In the genomic region with DNA sequence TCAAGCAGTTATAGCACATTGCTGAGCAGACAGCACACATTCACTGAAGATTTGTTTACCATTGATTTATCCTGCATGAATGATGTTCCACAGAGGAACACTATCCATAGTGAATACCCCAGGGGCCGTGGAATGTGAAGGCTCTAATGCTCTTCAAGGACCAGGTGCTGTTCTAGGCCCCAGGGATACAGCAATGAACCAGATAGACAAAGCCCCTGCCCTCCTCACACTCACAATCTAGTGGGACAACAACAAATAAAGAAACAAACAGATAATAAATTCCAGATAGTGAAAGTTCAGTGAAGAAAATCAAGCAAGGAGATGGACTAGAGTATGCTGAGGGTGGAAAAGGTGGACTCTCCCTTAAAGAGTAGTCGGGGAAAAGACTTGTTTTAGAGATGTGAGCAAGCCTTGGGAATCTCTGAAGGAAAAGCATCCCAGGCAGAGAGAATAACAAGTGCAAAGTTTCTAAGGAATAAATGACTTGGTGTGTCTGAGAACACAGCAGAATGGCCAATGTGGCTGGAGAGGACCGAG, we compare ENCODE assay signal across 1 cellular context.
TF ChIP-seq lines count a peak whose summit lies in the region.

No MANE protein-coding gene starts in this region.

TF ChIP-seq in K562, 482 proteins besides CTCF, POLR2A, EP300 and RAD21 (continued from another document):
- TF ChIP-seq, protein P1, sequence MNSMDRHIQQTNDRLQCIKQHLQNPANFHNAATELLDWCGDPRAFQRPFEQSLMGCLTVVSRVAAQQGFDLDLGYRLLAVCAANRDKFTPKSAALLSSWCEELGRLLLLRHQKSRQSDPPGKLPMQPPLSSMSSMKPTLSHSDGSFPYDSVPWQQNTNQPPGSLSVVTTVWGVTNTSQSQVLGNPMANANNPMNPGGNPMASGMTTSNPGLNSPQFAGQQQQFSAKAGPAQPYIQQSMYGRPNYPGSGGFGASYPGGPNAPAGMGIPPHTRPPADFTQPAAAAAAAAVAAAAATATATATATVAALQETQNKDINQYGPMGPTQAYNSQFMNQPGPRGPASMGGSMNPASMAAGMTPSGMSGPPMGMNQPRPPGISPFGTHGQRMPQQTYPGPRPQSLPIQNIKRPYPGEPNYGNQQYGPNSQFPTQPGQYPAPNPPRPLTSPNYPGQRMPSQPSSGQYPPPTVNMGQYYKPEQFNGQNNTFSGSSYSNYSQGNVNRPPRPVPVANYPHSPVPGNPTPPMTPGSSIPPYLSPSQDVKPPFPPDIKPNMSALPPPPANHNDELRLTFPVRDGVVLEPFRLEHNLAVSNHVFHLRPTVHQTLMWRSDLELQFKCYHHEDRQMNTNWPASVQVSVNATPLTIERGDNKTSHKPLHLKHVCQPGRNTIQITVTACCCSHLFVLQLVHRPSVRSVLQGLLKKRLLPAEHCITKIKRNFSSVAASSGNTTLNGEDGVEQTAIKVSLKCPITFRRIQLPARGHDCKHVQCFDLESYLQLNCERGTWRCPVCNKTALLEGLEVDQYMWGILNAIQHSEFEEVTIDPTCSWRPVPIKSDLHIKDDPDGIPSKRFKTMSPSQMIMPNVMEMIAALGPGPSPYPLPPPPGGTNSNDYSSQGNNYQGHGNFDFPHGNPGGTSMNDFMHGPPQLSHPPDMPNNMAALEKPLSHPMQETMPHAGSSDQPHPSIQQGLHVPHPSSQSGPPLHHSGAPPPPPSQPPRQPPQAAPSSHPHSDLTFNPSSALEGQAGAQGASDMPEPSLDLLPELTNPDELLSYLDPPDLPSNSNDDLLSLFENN (IDR thresholded peaks at IDR 0.05; ENCODE audit: low read depth in 2 of 2, low read length in 2 of 2), result no peak
- TF ChIP-seq, protein P2, sequence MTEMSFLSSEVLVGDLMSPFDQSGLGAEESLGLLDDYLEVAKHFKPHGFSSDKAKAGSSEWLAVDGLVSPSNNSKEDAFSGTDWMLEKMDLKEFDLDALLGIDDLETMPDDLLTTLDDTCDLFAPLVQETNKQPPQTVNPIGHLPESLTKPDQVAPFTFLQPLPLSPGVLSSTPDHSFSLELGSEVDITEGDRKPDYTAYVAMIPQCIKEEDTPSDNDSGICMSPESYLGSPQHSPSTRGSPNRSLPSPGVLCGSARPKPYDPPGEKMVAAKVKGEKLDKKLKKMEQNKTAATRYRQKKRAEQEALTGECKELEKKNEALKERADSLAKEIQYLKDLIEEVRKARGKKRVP (CRISPR knock-in tag; IDR thresholded peaks at IDR 0.05), result no peak
- TF ChIP-seq GATAD2A (IDR thresholded peaks at IDR 0.05) (no peak), TCFL5 (CRISPR knock-in tag; conservative IDR thresholded peaks at IDR 0.05) (0 out of 2 replicates have a peak, but pooled peaks have one; percentile 47), RAD51 (IDR thresholded peaks at IDR 0.05; ENCODE audit: borderline replicate concordance, low read depth) (no peak), STAT5B (CRISPR knock-in tag; IDR thresholded peaks at IDR 0.05) (0 out of 2 replicates have a peak, but pooled peaks have one; percentile 17), ZFP30 (CRISPR knock-in tag; IDR thresholded peaks at IDR 0.05; ENCODE audit: borderline replicate concordance) (0 out of 2 replicates have a peak, but pooled peaks have one; percentile 52), SRSF3 (IDR thresholded peaks at IDR 0.05; ENCODE audit: insufficient read depth, low read length) (no peak), ZNF316 (IDR thresholded peaks at IDR 0.05) (0 out of 2 replicates have a peak, but pooled peaks have one; percentile 8), ZNF583 (CRISPR knock-in tag; IDR thresholded peaks at IDR 0.05) (peak; percentile 57), ZNF57 (CRISPR knock-in tag; IDR thresholded peaks at IDR 0.05) (0 out of 2 replicates have a peak, but pooled peaks have one; percentile 38), CREM (IDR thresholded peaks at IDR 0.05; ENCODE audit: low read depth) (no peak), RCOR1 (IDR thresholded peaks at IDR 0.05; ENCODE audit: borderline replicate concordance in 1 of 2, low read depth in 2 of 2, low read length in 2 of 2) (no peak), ZNF561 (CRISPR knock-in tag; conservative IDR thresholded peaks at IDR 0.05) (no peak), MTA3 (IDR thresholded peaks at IDR 0.05; ENCODE audit: borderline replicate concordance) (no peak), CXXC5 (CRISPR knock-in tag; IDR thresholded peaks at IDR 0.05) (peak; percentile 21)
- TF ChIP-seq, protein P3, sequence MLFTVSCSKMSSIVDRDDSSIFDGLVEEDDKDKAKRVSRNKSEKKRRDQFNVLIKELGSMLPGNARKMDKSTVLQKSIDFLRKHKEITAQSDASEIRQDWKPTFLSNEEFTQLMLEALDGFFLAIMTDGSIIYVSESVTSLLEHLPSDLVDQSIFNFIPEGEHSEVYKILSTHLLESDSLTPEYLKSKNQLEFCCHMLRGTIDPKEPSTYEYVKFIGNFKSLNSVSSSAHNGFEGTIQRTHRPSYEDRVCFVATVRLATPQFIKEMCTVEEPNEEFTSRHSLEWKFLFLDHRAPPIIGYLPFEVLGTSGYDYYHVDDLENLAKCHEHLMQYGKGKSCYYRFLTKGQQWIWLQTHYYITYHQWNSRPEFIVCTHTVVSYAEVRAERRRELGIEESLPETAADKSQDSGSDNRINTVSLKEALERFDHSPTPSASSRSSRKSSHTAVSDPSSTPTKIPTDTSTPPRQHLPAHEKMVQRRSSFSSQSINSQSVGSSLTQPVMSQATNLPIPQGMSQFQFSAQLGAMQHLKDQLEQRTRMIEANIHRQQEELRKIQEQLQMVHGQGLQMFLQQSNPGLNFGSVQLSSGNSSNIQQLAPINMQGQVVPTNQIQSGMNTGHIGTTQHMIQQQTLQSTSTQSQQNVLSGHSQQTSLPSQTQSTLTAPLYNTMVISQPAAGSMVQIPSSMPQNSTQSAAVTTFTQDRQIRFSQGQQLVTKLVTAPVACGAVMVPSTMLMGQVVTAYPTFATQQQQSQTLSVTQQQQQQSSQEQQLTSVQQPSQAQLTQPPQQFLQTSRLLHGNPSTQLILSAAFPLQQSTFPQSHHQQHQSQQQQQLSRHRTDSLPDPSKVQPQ (CRISPR knock-in tag; IDR thresholded peaks at IDR 0.05; ENCODE audit: borderline replicate concordance), result peak; percentile 48; the same call in 1 of the 2 replicates
- TF ChIP-seq, protein P4, sequence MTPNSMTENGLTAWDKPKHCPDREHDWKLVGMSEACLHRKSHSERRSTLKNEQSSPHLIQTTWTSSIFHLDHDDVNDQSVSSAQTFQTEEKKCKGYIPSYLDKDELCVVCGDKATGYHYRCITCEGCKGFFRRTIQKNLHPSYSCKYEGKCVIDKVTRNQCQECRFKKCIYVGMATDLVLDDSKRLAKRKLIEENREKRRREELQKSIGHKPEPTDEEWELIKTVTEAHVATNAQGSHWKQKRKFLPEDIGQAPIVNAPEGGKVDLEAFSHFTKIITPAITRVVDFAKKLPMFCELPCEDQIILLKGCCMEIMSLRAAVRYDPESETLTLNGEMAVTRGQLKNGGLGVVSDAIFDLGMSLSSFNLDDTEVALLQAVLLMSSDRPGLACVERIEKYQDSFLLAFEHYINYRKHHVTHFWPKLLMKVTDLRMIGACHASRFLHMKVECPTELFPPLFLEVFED (CRISPR knock-in tag; conservative IDR thresholded peaks at IDR 0.05), result 0 out of 2 replicates have a peak, but pooled peaks have one; percentile 52
- TF ChIP-seq, protein P5, sequence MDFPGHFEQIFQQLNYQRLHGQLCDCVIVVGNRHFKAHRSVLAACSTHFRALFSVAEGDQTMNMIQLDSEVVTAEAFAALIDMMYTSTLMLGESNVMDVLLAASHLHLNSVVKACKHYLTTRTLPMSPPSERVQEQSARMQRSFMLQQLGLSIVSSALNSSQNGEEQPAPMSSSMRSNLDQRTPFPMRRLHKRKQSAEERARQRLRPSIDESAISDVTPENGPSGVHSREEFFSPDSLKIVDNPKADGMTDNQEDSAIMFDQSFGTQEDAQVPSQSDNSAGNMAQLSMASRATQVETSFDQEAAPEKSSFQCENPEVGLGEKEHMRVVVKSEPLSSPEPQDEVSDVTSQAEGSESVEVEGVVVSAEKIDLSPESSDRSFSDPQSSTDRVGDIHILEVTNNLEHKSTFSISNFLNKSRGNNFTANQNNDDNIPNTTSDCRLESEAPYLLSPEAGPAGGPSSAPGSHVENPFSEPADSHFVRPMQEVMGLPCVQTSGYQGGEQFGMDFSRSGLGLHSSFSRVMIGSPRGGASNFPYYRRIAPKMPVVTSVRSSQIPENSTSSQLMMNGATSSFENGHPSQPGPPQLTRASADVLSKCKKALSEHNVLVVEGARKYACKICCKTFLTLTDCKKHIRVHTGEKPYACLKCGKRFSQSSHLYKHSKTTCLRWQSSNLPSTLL (IDR thresholded peaks at IDR 0.05), result no peak
- TF ChIP-seq, protein P6, sequence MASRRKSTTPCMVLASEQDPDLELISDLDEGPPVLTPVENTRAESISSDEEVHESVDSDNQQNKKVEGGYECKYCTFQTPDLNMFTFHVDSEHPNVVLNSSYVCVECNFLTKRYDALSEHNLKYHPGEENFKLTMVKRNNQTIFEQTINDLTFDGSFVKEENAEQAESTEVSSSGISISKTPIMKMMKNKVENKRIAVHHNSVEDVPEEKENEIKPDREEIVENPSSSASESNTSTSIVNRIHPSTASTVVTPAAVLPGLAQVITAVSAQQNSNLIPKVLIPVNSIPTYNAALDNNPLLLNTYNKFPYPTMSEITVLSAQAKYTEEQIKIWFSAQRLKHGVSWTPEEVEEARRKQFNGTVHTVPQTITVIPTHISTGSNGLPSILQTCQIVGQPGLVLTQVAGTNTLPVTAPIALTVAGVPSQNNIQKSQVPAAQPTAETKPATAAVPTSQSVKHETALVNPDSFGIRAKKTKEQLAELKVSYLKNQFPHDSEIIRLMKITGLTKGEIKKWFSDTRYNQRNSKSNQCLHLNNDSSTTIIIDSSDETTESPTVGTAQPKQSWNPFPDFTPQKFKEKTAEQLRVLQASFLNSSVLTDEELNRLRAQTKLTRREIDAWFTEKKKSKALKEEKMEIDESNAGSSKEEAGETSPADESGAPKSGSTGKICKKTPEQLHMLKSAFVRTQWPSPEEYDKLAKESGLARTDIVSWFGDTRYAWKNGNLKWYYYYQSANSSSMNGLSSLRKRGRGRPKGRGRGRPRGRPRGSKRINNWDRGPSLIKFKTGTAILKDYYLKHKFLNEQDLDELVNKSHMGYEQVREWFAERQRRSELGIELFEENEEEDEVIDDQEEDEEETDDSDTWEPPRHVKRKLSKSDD (conservative IDR thresholded peaks at IDR 0.05; ENCODE audit: low read length), result no peak
- TF ChIP-seq, protein P7, sequence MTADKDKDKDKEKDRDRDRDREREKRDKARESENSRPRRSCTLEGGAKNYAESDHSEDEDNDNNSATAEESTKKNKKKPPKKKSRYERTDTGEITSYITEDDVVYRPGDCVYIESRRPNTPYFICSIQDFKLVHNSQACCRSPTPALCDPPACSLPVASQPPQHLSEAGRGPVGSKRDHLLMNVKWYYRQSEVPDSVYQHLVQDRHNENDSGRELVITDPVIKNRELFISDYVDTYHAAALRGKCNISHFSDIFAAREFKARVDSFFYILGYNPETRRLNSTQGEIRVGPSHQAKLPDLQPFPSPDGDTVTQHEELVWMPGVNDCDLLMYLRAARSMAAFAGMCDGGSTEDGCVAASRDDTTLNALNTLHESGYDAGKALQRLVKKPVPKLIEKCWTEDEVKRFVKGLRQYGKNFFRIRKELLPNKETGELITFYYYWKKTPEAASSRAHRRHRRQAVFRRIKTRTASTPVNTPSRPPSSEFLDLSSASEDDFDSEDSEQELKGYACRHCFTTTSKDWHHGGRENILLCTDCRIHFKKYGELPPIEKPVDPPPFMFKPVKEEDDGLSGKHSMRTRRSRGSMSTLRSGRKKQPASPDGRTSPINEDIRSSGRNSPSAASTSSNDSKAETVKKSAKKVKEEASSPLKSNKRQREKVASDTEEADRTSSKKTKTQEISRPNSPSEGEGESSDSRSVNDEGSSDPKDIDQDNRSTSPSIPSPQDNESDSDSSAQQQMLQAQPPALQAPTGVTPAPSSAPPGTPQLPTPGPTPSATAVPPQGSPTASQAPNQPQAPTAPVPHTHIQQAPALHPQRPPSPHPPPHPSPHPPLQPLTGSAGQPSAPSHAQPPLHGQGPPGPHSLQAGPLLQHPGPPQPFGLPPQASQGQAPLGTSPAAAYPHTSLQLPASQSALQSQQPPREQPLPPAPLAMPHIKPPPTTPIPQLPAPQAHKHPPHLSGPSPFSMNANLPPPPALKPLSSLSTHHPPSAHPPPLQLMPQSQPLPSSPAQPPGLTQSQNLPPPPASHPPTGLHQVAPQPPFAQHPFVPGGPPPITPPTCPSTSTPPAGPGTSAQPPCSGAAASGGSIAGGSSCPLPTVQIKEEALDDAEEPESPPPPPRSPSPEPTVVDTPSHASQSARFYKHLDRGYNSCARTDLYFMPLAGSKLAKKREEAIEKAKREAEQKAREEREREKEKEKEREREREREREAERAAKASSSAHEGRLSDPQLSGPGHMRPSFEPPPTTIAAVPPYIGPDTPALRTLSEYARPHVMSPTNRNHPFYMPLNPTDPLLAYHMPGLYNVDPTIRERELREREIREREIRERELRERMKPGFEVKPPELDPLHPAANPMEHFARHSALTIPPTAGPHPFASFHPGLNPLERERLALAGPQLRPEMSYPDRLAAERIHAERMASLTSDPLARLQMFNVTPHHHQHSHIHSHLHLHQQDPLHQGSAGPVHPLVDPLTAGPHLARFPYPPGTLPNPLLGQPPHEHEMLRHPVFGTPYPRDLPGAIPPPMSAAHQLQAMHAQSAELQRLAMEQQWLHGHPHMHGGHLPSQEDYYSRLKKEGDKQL (CRISPR knock-in tag; IDR thresholded peaks at IDR 0.05; ENCODE audit: borderline replicate concordance), result no peak
- TF ChIP-seq, protein P8, sequence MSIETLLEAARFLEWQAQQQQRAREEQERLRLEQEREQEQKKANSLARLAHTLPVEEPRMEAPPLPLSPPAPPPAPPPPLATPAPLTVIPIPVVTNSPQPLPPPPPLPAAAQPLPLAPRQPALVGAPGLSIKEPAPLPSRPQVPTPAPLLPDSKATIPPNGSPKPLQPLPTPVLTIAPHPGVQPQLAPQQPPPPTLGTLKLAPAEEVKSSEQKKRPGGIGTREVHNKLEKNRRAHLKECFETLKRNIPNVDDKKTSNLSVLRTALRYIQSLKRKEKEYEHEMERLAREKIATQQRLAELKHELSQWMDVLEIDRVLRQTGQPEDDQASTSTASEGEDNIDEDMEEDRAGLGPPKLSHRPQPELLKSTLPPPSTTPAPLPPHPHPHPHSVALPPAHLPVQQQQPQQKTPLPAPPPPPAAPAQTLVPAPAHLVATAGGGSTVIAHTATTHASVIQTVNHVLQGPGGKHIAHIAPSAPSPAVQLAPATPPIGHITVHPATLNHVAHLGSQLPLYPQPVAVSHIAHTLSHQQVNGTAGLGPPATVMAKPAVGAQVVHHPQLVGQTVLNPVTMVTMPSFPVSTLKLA (conservative IDR thresholded peaks at IDR 0.05), result no peak
